Comparison of ENCODE assay signal across 1 cellular context in the genomic region with DNA sequence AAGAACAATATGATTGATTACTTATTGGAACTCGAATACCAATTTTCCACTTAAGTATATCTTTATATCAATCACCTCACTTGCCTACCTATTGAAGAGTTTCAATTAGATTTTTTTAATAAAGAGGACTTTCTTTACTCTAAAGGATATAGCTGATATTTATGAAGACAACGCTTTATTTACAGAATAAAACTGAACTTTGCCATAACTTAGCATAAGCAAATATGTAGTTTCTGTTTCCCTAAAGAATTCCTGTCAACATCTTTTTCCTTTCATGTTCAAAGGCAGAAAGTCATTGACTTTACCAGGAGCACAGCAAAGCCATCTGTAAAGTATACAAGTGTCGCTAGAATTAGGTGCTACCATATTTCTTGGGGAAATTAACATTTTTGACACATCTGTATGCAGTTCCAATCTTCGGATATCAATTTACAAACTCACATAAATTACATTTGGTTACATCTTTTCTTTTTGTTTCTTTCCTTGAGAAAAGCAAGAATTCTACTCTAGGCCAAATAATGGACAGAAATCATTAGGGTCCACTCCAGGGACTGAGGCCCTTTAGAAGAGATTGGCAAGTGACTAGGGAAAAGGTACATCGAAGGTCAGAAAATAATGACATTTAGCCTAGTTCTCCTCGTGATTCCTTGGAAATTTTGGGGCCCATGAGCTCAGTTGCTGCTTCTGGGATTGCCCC.
TF ChIP-seq lines count a peak whose summit lies in the region.

No MANE protein-coding gene starts in this region.

TF ChIP-seq in HepG2, 621 proteins besides CTCF, POLR2A, EP300 and RAD21 (continued from another document and continues in another):
- TF ChIP-seq, protein P1, sequence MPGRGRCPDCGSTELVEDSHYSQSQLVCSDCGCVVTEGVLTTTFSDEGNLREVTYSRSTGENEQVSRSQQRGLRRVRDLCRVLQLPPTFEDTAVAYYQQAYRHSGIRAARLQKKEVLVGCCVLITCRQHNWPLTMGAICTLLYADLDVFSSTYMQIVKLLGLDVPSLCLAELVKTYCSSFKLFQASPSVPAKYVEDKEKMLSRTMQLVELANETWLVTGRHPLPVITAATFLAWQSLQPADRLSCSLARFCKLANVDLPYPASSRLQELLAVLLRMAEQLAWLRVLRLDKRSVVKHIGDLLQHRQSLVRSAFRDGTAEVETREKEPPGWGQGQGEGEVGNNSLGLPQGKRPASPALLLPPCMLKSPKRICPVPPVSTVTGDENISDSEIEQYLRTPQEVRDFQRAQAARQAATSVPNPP (CRISPR knock-in tag; IDR thresholded peaks at IDR 0.05): no peak
- TF ChIP-seq, protein P2, sequence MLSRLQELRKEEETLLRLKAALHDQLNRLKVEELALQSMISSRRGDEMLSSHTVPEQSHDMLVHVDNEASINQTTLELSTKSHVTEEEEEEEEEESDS (CRISPR knock-in tag; IDR thresholded peaks at IDR 0.05; ENCODE audit: borderline replicate concordance): no peak
- TF ChIP-seq HNRNPUL1 (IDR thresholded peaks at IDR 0.05; ENCODE audit: low read depth, low read length) (0 out of 2 replicates have a peak, but pooled peaks have one; percentile 22), CC2D1A (CRISPR knock-in tag; IDR thresholded peaks at IDR 0.05) (no peak), ISL2 (CRISPR knock-in tag; IDR thresholded peaks at IDR 0.05) (peak; percentile 94), ZEB1 (IDR thresholded peaks at IDR 0.05; ENCODE audit: insufficient replicate concordance, low read depth) (no peak), ZNF615 (CRISPR knock-in tag; IDR thresholded peaks at IDR 0.05; ENCODE audit: borderline replicate concordance) (0 out of 2 replicates have a peak, but pooled peaks have one; percentile 46), ARNT (IDR thresholded peaks at IDR 0.05) (no peak), ELF1 (CRISPR knock-in tag; IDR thresholded peaks at IDR 0.05) (no peak), RNF2 (conservative IDR thresholded peaks at IDR 0.05; ENCODE audit: low read depth) (no peak), RFXANK (CRISPR knock-in tag; IDR thresholded peaks at IDR 0.05) (0 out of 2 replicates have a peak, but pooled peaks have one; percentile 19), CENPT (CRISPR knock-in tag; IDR thresholded peaks at IDR 0.05; ENCODE audit: low read depth) (no peak), YEATS4 (CRISPR knock-in tag; IDR thresholded peaks at IDR 0.05; ENCODE audit: borderline replicate concordance) (peak; percentile 28; the same call in 1 of the 2 replicates), ZNF724P (CRISPR knock-in tag; IDR thresholded peaks at IDR 0.05; ENCODE audit: borderline replicate concordance) (no peak), CBFB (CRISPR knock-in tag; IDR thresholded peaks at IDR 0.05) (no peak), HMG20A (CRISPR knock-in tag; IDR thresholded peaks at IDR 0.05; ENCODE audit: borderline replicate concordance) (peak; percentile 89), PHF5A (CRISPR knock-in tag; IDR thresholded peaks at IDR 0.05; ENCODE audit: low read depth, unreplicated experiment) (peak; percentile 35), ZNF225 (CRISPR knock-in tag; IDR thresholded peaks at IDR 0.05) (no peak), FOXO1 (CRISPR knock-in tag; IDR thresholded peaks at IDR 0.05) (peak; percentile 91), ZNF761 (CRISPR knock-in tag; conservative IDR thresholded peaks at IDR 0.05) (no peak; the same call in 1 of the 2 replicates), POGZ (CRISPR knock-in tag; IDR thresholded peaks at IDR 0.05) (peak; percentile 63; the same call in 1 of the 2 replicates), MEF2D (CRISPR knock-in tag; IDR thresholded peaks at IDR 0.05) (peak; percentile 53), PHF21A (CRISPR knock-in tag; IDR thresholded peaks at IDR 0.05) (no peak), SNRNP70 (IDR thresholded peaks at IDR 0.05; ENCODE audit: low read depth, low read length) (no peak), ATF7 (IDR thresholded peaks at IDR 0.05) (no peak), ATF7 (CRISPR knock-in tag; IDR thresholded peaks at IDR 0.05) (no peak), NAIF1 (CRISPR knock-in tag; IDR thresholded peaks at IDR 0.05; ENCODE audit: borderline replicate concordance) (peak; percentile 17), ZSCAN21 (CRISPR knock-in tag; IDR thresholded peaks at IDR 0.05; ENCODE audit: borderline replicate concordance) (no peak), HNRNPL (IDR thresholded peaks at IDR 0.05; ENCODE audit: low read depth, low read length) (no peak), NBN (conservative IDR thresholded peaks at IDR 0.05) (no peak), ARID2 (CRISPR knock-in tag; IDR thresholded peaks at IDR 0.05; ENCODE audit: borderline replicate concordance) (no peak), SIX4 (CRISPR knock-in tag; IDR thresholded peaks at IDR 0.05) (peak; percentile 62; the same call in 1 of the 2 replicates), ZNF33B (CRISPR knock-in tag; IDR thresholded peaks at IDR 0.05) (no peak), ONECUT2 (CRISPR knock-in tag; IDR thresholded peaks at IDR 0.05) (no peak)
- TF ChIP-seq, protein P3, sequence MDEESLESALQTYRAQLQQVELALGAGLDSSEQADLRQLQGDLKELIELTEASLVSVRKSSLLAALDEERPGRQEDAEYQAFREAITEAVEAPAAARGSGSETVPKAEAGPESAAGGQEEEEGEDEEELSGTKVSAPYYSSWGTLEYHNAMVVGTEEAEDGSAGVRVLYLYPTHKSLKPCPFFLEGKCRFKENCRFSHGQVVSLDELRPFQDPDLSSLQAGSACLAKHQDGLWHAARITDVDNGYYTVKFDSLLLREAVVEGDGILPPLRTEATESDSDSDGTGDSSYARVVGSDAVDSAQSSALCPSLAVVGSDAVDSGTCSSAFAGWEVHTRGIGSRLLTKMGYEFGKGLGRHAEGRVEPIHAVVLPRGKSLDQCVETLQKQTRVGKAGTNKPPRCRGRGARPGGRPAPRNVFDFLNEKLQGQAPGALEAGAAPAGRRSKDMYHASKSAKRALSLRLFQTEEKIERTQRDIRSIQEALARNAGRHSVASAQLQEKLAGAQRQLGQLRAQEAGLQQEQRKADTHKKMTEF (CRISPR knock-in tag; IDR thresholded peaks at IDR 0.05): no peak
- TF ChIP-seq, protein P4, sequence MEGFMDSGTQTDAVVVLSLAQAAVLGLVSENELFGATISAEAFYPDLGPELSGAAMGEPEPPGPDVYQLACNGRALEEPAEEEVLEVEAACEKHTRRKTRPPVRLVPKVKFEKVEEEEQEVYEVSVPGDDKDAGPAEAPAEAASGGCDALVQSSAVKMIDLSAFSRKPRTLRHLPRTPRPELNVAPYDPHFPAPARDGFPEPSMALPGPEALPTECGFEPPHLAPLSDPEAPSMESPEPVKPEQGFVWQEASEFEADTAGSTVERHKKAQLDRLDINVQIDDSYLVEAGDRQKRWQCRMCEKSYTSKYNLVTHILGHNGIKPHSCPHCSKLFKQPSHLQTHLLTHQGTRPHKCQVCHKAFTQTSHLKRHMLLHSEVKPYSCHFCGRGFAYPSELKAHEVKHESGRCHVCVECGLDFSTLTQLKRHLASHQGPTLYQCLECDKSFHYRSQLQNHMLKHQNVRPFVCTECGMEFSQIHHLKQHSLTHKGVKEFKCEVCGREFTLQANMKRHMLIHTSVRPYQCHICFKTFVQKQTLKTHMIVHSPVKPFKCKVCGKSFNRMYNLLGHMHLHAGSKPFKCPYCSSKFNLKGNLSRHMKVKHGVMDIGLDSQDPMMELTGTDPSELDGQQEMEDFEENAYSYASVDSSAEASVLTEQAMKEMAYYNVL (CRISPR knock-in tag; IDR thresholded peaks at IDR 0.05; ENCODE audit: borderline replicate concordance): 0 out of 2 replicates have a peak, but pooled peaks have one; percentile 1
- TF ChIP-seq, protein P5, sequence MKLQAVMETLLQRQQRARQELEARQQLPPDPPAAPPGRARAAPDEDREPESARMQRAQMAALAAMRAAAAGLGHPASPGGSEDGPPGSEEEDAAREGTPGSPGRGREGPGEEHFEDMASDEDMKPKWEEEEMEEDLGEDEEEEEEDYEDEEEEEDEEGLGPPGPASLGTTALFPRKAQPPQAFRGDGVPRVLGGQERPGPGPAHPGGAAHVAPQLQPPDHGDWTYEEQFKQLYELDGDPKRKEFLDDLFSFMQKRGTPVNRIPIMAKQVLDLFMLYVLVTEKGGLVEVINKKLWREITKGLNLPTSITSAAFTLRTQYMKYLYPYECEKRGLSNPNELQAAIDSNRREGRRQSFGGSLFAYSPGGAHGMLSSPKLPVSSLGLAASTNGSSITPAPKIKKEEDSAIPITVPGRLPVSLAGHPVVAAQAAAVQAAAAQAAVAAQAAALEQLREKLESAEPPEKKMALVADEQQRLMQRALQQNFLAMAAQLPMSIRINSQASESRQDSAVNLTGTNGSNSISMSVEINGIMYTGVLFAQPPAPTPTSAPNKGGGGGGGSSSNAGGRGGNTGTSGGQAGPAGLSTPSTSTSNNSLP (IDR thresholded peaks at IDR 0.05; ENCODE audit: low read depth, low read length): peak; percentile 6; the same call in 1 of the 2 replicates
- TF ChIP-seq, protein P6, sequence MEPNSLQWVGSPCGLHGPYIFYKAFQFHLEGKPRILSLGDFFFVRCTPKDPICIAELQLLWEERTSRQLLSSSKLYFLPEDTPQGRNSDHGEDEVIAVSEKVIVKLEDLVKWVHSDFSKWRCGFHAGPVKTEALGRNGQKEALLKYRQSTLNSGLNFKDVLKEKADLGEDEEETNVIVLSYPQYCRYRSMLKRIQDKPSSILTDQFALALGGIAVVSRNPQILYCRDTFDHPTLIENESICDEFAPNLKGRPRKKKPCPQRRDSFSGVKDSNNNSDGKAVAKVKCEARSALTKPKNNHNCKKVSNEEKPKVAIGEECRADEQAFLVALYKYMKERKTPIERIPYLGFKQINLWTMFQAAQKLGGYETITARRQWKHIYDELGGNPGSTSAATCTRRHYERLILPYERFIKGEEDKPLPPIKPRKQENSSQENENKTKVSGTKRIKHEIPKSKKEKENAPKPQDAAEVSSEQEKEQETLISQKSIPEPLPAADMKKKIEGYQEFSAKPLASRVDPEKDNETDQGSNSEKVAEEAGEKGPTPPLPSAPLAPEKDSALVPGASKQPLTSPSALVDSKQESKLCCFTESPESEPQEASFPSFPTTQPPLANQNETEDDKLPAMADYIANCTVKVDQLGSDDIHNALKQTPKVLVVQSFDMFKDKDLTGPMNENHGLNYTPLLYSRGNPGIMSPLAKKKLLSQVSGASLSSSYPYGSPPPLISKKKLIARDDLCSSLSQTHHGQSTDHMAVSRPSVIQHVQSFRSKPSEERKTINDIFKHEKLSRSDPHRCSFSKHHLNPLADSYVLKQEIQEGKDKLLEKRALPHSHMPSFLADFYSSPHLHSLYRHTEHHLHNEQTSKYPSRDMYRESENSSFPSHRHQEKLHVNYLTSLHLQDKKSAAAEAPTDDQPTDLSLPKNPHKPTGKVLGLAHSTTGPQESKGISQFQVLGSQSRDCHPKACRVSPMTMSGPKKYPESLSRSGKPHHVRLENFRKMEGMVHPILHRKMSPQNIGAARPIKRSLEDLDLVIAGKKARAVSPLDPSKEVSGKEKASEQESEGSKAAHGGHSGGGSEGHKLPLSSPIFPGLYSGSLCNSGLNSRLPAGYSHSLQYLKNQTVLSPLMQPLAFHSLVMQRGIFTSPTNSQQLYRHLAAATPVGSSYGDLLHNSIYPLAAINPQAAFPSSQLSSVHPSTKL (CRISPR knock-in tag; IDR thresholded peaks at IDR 0.05): peak; percentile 92
- TF ChIP-seq, protein P7, sequence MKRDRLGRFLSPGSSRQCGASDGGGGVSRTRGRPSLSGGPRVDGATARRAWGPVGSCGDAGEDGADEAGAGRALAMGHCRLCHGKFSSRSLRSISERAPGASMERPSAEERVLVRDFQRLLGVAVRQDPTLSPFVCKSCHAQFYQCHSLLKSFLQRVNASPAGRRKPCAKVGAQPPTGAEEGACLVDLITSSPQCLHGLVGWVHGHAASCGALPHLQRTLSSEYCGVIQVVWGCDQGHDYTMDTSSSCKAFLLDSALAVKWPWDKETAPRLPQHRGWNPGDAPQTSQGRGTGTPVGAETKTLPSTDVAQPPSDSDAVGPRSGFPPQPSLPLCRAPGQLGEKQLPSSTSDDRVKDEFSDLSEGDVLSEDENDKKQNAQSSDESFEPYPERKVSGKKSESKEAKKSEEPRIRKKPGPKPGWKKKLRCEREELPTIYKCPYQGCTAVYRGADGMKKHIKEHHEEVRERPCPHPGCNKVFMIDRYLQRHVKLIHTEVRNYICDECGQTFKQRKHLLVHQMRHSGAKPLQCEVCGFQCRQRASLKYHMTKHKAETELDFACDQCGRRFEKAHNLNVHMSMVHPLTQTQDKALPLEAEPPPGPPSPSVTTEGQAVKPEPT (CRISPR knock-in tag; IDR thresholded peaks at IDR 0.05; ENCODE audit: low read depth): no peak
- TF ChIP-seq, protein P8, sequence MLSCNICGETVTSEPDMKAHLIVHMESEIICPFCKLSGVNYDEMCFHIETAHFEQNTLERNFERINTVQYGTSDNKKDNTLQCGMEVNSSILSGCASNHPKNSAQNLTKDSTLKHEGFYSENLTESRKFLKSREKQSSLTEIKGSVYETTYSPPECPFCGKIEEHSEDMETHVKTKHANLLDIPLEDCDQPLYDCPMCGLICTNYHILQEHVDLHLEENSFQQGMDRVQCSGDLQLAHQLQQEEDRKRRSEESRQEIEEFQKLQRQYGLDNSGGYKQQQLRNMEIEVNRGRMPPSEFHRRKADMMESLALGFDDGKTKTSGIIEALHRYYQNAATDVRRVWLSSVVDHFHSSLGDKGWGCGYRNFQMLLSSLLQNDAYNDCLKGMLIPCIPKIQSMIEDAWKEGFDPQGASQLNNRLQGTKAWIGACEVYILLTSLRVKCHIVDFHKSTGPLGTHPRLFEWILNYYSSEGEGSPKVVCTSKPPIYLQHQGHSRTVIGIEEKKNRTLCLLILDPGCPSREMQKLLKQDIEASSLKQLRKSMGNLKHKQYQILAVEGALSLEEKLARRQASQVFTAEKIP (CRISPR knock-in tag; IDR thresholded peaks at IDR 0.05; ENCODE audit: borderline replicate concordance): no peak
- TF ChIP-seq, protein P9, sequence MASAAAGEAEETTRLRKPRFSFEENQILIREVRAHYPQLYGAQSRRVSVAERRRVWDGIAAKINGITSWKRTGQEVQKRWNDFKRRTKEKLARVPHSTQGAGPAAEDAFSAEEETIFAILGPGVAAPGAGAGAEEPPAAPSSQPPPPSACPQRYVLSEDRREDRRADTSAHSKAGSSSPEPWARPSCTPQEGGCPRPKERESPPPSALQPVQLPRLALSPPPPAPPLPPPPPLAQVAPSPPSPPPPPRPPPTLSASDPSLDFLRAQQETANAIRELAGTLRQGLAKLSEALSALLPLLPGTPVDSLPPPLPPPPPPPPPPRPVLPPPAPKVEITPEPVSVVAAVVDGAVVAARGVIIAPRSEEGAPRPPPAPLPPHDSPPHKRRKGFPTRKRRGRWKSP (CRISPR knock-in tag; IDR thresholded peaks at IDR 0.05): no peak
- TF ChIP-seq, protein P10, sequence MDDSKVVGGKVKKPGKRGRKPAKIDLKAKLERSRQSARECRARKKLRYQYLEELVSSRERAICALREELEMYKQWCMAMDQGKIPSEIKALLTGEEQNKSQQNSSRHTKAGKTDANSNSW (CRISPR knock-in tag; IDR thresholded peaks at IDR 0.05; ENCODE audit: borderline replicate concordance): no peak
- TF ChIP-seq, protein P11, sequence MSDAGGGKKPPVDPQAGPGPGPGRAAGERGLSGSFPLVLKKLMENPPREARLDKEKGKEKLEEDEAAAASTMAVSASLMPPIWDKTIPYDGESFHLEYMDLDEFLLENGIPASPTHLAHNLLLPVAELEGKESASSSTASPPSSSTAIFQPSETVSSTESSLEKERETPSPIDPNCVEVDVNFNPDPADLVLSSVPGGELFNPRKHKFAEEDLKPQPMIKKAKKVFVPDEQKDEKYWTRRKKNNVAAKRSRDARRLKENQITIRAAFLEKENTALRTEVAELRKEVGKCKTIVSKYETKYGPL (CRISPR knock-in tag; IDR thresholded peaks at IDR 0.05): 0 out of 2 replicates have a peak, but pooled peaks have one; percentile 5
